ENCODE assay signal across 14 cellular contexts in genomic region chr10:79094412-79095175, GRCh38. TPM values are rescaled to one million over a fixed set of nuclear protein-coding genes. Genes with fewer than 3 reads are reported as not detected.
DNase-seq lines count a peak whose midpoint lies in the region; ATAC-seq and TF ChIP-seq lines count a peak whose summit lies in the region.
"Had no signal": no experiment of that assay in that cellular context is flagged by ENCODE, and none has a peak within 500 bp of the region (broad histone marks: within the 10 kb centered on the region; RNA-seq: fewer than 3 reads in every experiment).

No MANE protein-coding gene starts in this region.

- H3K36me3 Mint-ChIP-seq in nephron progenitor cell (ENCODE audit: low read depth), result peaks cover 12% of the 10 kb centered on the region
- H3K36me3 Mint-ChIP-seq: activated naive CD4-positive, alpha-beta T cell treated with anti-CD3 and anti-CD28 coated beads, Interleukin-2, amount 50 U/mL, for 24 hours had no signal

- no peaks in the 10 kb centered on the region for H3K79me2 ChIP-seq in Karpas-422 (ENCODE audit: low read length)

- H3K4me1 Mint-ChIP-seq in nephron progenitor cell, result peaks cover 83% of the 10 kb centered on the region

- H3K4me3 Mint-ChIP-seq in nephron progenitor cell, result no peak overlapping the region
- H3K4me3 Mint-ChIP-seq: stimulated activated naive CD8-positive, alpha-beta T cell treated with anti-CD3 and anti-CD28 coated beads, Interleukin-15, amount 100 ng/mL, for 72 hours had no signal

- H4K20me1 ChIP-seq in Karpas-422 (ENCODE audit: insufficient read depth, low read depth, low read length), result peaks cover 60% of the 10 kb centered on the region

- no peak for DNase-seq in Karpas-422
- no peak for DNase-seq in nephron progenitor cell
- no peak for DNase-seq in tibial artery
- DNase-seq in activated CD4-positive, alpha-beta T cell treated with anti-CD3 and anti-CD28 coated beads, Interleukin-2, amount 50 U/mL, for 1 hour, result no peak
- no peak for DNase-seq in HuH-7.5 (ENCODE audit: low spot score)
- no peak for DNase-seq in NCI-H82 treated with DMSO at 0.1 percent for 48 hours (lab: John Stamatoyannopoulos, UW; ENCODE audit: unreplicated experiment)
- DNase-seq: activated CD4-positive, alpha-beta T cell treated with anti-CD3 and anti-CD28 coated beads, Interleukin-2, amount 50 U/mL, for 4 hours; DMS 273 treated with DMSO at 0.1 percent for 48 hours; NCI-H1417 treated with DMSO at 0.1 percent for 48 hours; NCI-H82; stimulated activated naive CD8-positive, alpha-beta T cell treated with anti-CD3 and anti-CD28 coated beads, Interleukin-15, amount 100 ng/mL, for 72 hours had no signal

- H3K27me3 ChIP-seq in Karpas-422 (ENCODE audit: low read length), result no peaks in the 10 kb centered on the region
- no peaks in the 10 kb centered on the region for H3K27me3 ChIP-seq in esophagus (ENCODE audit: control insufficient read depth in 1 of 2, insufficient read depth in 2 of 2, low read length in 2 of 2)
- H3K27me3 ChIP-seq in tibial artery, result no peaks in the 10 kb centered on the region

- intact Hi-C loops in tibial artery (cut with DNase I; ENCODE audit: low total_unique reads), result no loop called here

- TF ChIP-seq CTCF in nephron progenitor cell (IDR thresholded peaks at IDR 0.05) (no peak), tibial artery (IDR thresholded peaks at IDR 0.05) (no peak)

- H3K36me3 ChIP-seq in Karpas-422 (ENCODE audit: insufficient read depth, low read length) (no peaks in the 10 kb centered on the region), esophagus (ENCODE audit: control insufficient read depth in 2 of 2, insufficient read depth in 2 of 2, low read length in 1 of 2) (no peaks in the 10 kb centered on the region), tibial artery (no peaks in the 10 kb centered on the region)

- peak overlapping the region; percentile 64 for H3K27ac Mint-ChIP-seq in nephron progenitor cell
- H3K27ac Mint-ChIP-seq: activated naive CD4-positive, alpha-beta T cell treated with anti-CD3 and anti-CD28 coated beads, Interleukin-2, amount 50 U/mL, for 24 hours had no signal

- no peak overlapping the region for H2AFZ ChIP-seq in Karpas-422 (ENCODE audit: low read length)

- H3K27ac ChIP-seq in Karpas-422 (ENCODE audit: low read length) (no peak overlapping the region), esophagus (ENCODE audit: low read depth in 2 of 2, low read length in 1 of 2) (peak overlapping the region; percentile 62 to 95), tibial artery (peak overlapping the region; percentile 59 to 68)

- peaks cover 4% of the 10 kb centered on the region for H3K27me3 Mint-ChIP-seq in nephron progenitor cell (ENCODE audit: low read depth, poor library complexity)
- H3K27me3 Mint-ChIP-seq: activated naive CD4-positive, alpha-beta T cell treated with anti-CD3 and anti-CD28 coated beads, Interleukin-2, amount 50 U/mL, for 24 hours; stimulated activated naive CD8-positive, alpha-beta T cell treated with anti-CD3 and anti-CD28 coated beads, Interleukin-15, amount 100 ng/mL, for 72 hours had no signal

- ATAC-seq in HG02798 (IDR thresholded peaks at IDR 0.05; ENCODE audit: poor library complexity, unreplicated experiment), result no peak
- ATAC-seq: stimulated activated naive CD8-positive, alpha-beta T cell treated with anti-CD3 and anti-CD28 coated beads, Interleukin-15, amount 100 ng/mL, for 72 hours had no signal

- H3K4me3 ChIP-seq in Karpas-422 (ENCODE audit: low read length) (no peak overlapping the region), esophagus (ENCODE audit: low read depth in 1 of 2, low read length in 2 of 2) (no peak overlapping the region), tibial artery (no peak overlapping the region)

- H3K9ac ChIP-seq in Karpas-422 (ENCODE audit: low read length), result no peak overlapping the region

- peaks cover 65% of the 10 kb centered on the region for H3K4me1 ChIP-seq in Karpas-422 (ENCODE audit: low read length)
- peaks cover 28 to 56% of the 10 kb centered on the region in 2 donors for H3K4me1 ChIP-seq in esophagus (ENCODE audit: control insufficient read depth in 2 of 2, insufficient read depth in 2 of 2, low read length in 1 of 2)
- peaks cover 0 to 89% (median 53%) of the 10 kb centered on the region in 4 donors for H3K4me1 ChIP-seq in tibial artery

- WGBS in esophagus, 2 donors, result 70 to 84% methylated on average over 12 of the region's 12 CpGs

- H3K9me2 ChIP-seq in Karpas-422 (replicated peaks; ENCODE audit: insufficient read depth, low read length), result no peaks in the 10 kb centered on the region

- no peaks in the 10 kb centered on the region for H3K9me3 Mint-ChIP-seq in nephron progenitor cell
- H3K9me3 Mint-ChIP-seq: activated naive CD4-positive, alpha-beta T cell treated with anti-CD3 and anti-CD28 coated beads, Interleukin-2, amount 50 U/mL, for 24 hours; stimulated activated naive CD8-positive, alpha-beta T cell treated with anti-CD3 and anti-CD28 coated beads, Interleukin-15, amount 100 ng/mL, for 72 hours had no signal

- H3K4me2 ChIP-seq in Karpas-422 (ENCODE audit: low read depth, low read length, poor library complexity, severe bottlenecking), result peak overlapping the region; percentile 55

- H3K9me3 ChIP-seq in Karpas-422 (ENCODE audit: low read length) (no peaks in the 10 kb centered on the region), esophagus (ENCODE audit: control insufficient read depth in 2 of 2, insufficient read depth in 1 of 2, low read depth in 1 of 2, low read length in 1 of 2) (no peaks in the 10 kb centered on the region), tibial artery (no peaks in the 10 kb centered on the region)

RNA-seq across cellular contexts. Expression of gene ZMIZ1, which starts 25.8 kb away (rescaled TPM):
- 63.0 and 73.1 TPM in 2 replicates for total RNA-seq in Karpas-422 (2014; rRNA removed; shearing (Covaris generic); ENCODE audit: low replicate concordance)
- 10 to 100 TPM; 29.2 to 29.7 TPM for polyA plus RNA-seq in esophagus
